In genomic region chr2:216932113-216932512, GRCh38 we compare ENCODE assay signal across 26 cellular contexts.
DNase-seq lines count a peak whose midpoint lies in the region; ATAC-seq, FAIRE-seq and TF ChIP-seq lines count a peak whose summit lies in the region.
"Had no signal": no experiment of that assay in that cellular context is flagged by ENCODE, and none has a peak within 500 bp of the region (broad histone marks: within the 10 kb centered on the region; RNA-seq: fewer than 3 reads in every experiment).

No MANE protein-coding gene starts in this region.

- no peak overlapping the region for H3K23ac ChIP-seq in H1 (ENCODE audit: insufficient read length)

- no peaks in the 10 kb centered on the region for H3F3A ChIP-seq in GM23338 (replicated peaks; ENCODE audit: low read depth)

- H4K91ac ChIP-seq in H1 (replicated peaks; ENCODE audit: insufficient read length, low read length) = no peak overlapping the region

- CTCF ChIA-PET in H1 (lab: Charles Lee; ENCODE audit: partially characterized antibody) = interaction anchor here (1.0 to 1.4 kb wide), 5 partner anchors 13 to 234 kb away, joined by 3 to 6 read pairs (median 3); no protein-coding TSS in a partner anchor

- H3K9me2 ChIP-seq in GM23338 (ENCODE audit: insufficient read depth) = peaks cover 9% of the 10 kb centered on the region; the same call in 1 of the 2 replicates

- TF ChIP-seq EP300 in H1 (IDR thresholded peaks at IDR 0.05; ENCODE audit: borderline replicate concordance in 1 of 2, low read depth in 2 of 2, low read length in 2 of 2) = no peak

- POLR2A ChIA-PET in H1 (lab: Charles Lee; ENCODE audit: partially characterized antibody) = interaction anchor here (0.8 to 1.4 kb wide), 5 partner anchors 12 to 238 kb away, joined by 3 to 7 read pairs (median 4); no protein-coding TSS in a partner anchor

- no peak overlapping the region for H2BK15ac ChIP-seq in H1 (ENCODE audit: low read length)

- no peak overlapping the region for H4K8ac ChIP-seq in H1 (ENCODE audit: extremely low read depth, insufficient read depth, low read length)

- no peak overlapping the region for H2BK5ac ChIP-seq in H1 (ENCODE audit: low read depth, low read length)

- no peak overlapping the region for H3K4me3 Mint-ChIP-seq in GM23338
- H3K4me3 Mint-ChIP-seq in chondrocyte (ENCODE audit: unreplicated experiment) = no peak overlapping the region
- H3K4me3 Mint-ChIP-seq: CD4-positive, alpha-beta T cell; HFFc6 had no signal

- no peak overlapping the region for H3K18ac ChIP-seq in H1 (ENCODE audit: extremely low read depth, low read length)

- peak; percentile 88 to 98 for TF ChIP-seq POLR2A in H1 (IDR thresholded peaks at IDR 0.05; ENCODE audit: control extremely low read depth in 1 of 2, low read depth in 2 of 2, low read length in 2 of 2)

- H3K79me2 ChIP-seq in GM23338 (replicated peaks; ENCODE audit: insufficient read depth) (no peaks in the 10 kb centered on the region), H1 (ENCODE audit: control insufficient read depth in 1 of 2, insufficient read depth in 2 of 2, low read length in 2 of 2) (no peaks in the 10 kb centered on the region)

- no peaks in the 10 kb centered on the region for H3K79me1 ChIP-seq in H1 (ENCODE audit: low read depth, low read length)

- no peak overlapping the region for H2AK5ac ChIP-seq in H1 (ENCODE audit: low read depth, low read length)

- no peaks in the 10 kb centered on the region for H3K9me3 ChIP-seq in H1 (ENCODE audit: insufficient read depth in 2 of 2, low read depth in 1 of 2, low read length in 1 of 2)
- no peaks in the 10 kb centered on the region for H3K9me3 ChIP-seq in iPS-20b (ENCODE audit: insufficient read depth, low read depth, low read length)
- H3K9me3 ChIP-seq: A549; BLaER1 treated with 17β-estradiol and CSF1 and Interleukin-3, amounts not matched to agents 10 nM and 100 nM had no signal

- peaks cover 6% of the 10 kb centered on the region; the same call in 1 of the 3 replicates for H3K9me3 Mint-ChIP-seq in GM23338
- H3K9me3 Mint-ChIP-seq in chondrocyte (ENCODE audit: low read depth) = no peaks in the 10 kb centered on the region
- H3K9me3 Mint-ChIP-seq: CD4-positive, alpha-beta T cell; HFFc6 had no signal

- H2BK120ac ChIP-seq in H1 (replicated peaks; ENCODE audit: low read depth, low read length) = no peak overlapping the region

- H4K20me1 ChIP-seq in GM23338 (replicated peaks; ENCODE audit: insufficient read depth) = no peaks in the 10 kb centered on the region
- no peaks in the 10 kb centered on the region for H4K20me1 ChIP-seq in H1 (replicated peaks in 1 of 2; ENCODE audit: control insufficient read depth in 1 of 2, insufficient read depth in 2 of 2, low read length in 2 of 2)
- H4K20me1 ChIP-seq: BLaER1 treated with 17β-estradiol and CSF1 and Interleukin-3, amounts not matched to agents 10 nM and 100 nM had no signal

- no peak for TF ChIP-seq RAD21 in H1 (IDR thresholded peaks at IDR 0.05 in 1 of 2, conservative IDR thresholded peaks at IDR 0.05 in 1 of 2; ENCODE audit: low read depth in 2 of 2, low read length in 2 of 2)

- H3K23me2 ChIP-seq in H1 (ENCODE audit: low read depth, low read length) = no peaks in the 10 kb centered on the region

- no peak overlapping the region for H3K27ac ChIP-seq in GM23338 (ENCODE audit: low read depth)
- no peak overlapping the region for H3K27ac ChIP-seq in H1 (ENCODE audit: low read depth, low read length)
- H3K27ac ChIP-seq in iPS-20b (ENCODE audit: low read length) = no peak overlapping the region
- H3K27ac ChIP-seq: A549; BLaER1 treated with 17β-estradiol and CSF1 and Interleukin-3, amounts not matched to agents 10 nM and 100 nM; RWPE1 had no signal

- no peak for TF ChIP-seq CTCF in GM23338 (conservative IDR thresholded peaks at IDR 0.05; ENCODE audit: low read depth in 2 of 2)
- no peak for TF ChIP-seq CTCF in H1 (IDR thresholded peaks at IDR 0.05; ENCODE audit: control extremely low read depth in 1 of 3, insufficient read depth in 1 of 3, low read depth in 1 of 3, low read length in 3 of 3)
- TF ChIP-seq CTCF in chondrocyte (IDR thresholded peaks at IDR 0.05) = no peak

- H3K9ac ChIP-seq in H1 (replicated peaks in 1 of 4; ENCODE audit: extremely low read depth in 1 of 4, low read depth in 3 of 4, low read length in 3 of 4) (no peak overlapping the region), iPS-20b (ENCODE audit: low read depth, low read length) (peak overlapping the region; percentile 39; the same call in 1 of the 2 replicates)
- H3K9ac ChIP-seq: BLaER1 treated with 17β-estradiol and CSF1 and Interleukin-3, amounts not matched to agents 10 nM and 100 nM had no signal

- no peak overlapping the region for H3K4ac ChIP-seq in H1 (replicated peaks; ENCODE audit: insufficient read length, low read depth, low read length)

- H3K4me3 ChIP-seq in GM23338 (no peak overlapping the region), H1 (ENCODE audit: extremely low read depth in 1 of 4, insufficient read depth in 2 of 4, low read depth in 3 of 4, low read length in 4 of 4) (no peak overlapping the region), iPS-20b (ENCODE audit: low read length) (no peak overlapping the region)
- H3K4me3 ChIP-seq: A549; BLaER1 treated with 17β-estradiol and CSF1 and Interleukin-3, amounts not matched to agents 10 nM and 100 nM had no signal

- no peak overlapping the region for H3K56ac ChIP-seq in H1 (replicated peaks; ENCODE audit: insufficient read length, low read depth, low read length)

- H2AFZ ChIP-seq in GM23338 = 0 out of 2 replicates have a peak overlapping the region, but pooled peaks have one; percentile 4
- H2AFZ ChIP-seq in H1 (ENCODE audit: low read length) = no peak overlapping the region

- no peak overlapping the region for H3K14ac ChIP-seq in H1 (ENCODE audit: insufficient read length)

- DNase-seq in GM23338 (ENCODE audit: low spot score) (peak; percentile 23), HT1080 (ENCODE audit: low read depth) (peak; percentile 25), H1 (ENCODE audit: low read depth in 1 of 2, low spot score in 2 of 2) (no peak), GDM1 (lab: John Stamatoyannopoulos, UW) (no peak), GOT3 (lab: John Stamatoyannopoulos, UW) (no peak), chondrocyte (ENCODE audit: low spot score) (no peak)
- DNase-seq in activated CD8-positive, alpha-beta memory T cell treated with anti-CD3 and anti-CD28 coated beads for 24 hours = no peak
- DNase-seq: AML-193; CD4-positive, alpha-beta T cell; GF-D8; H7; HFFc6; KG1; MM.1S; NCI-H2029 treated with DMSO at 0.1 percent for 48 hours; NCI-H226; NCI-H510A; SHP77 treated with DMSO at 0.1 percent for 48 hours had no signal

- no peak overlapping the region for H2BK12ac ChIP-seq in H1 (ENCODE audit: low read depth, low read length)

- no peaks in the 10 kb centered on the region for H3K36me3 ChIP-seq in GM23338 (ENCODE audit: insufficient read depth)
- no peaks in the 10 kb centered on the region for H3K36me3 ChIP-seq in H1 (ENCODE audit: control insufficient read depth in 2 of 4, insufficient read depth in 4 of 4, low read length in 3 of 4)
- no peaks in the 10 kb centered on the region for H3K36me3 ChIP-seq in iPS-20b (ENCODE audit: insufficient read depth, low read depth, low read length)
- H3K36me3 ChIP-seq: BLaER1 treated with 17β-estradiol and CSF1 and Interleukin-3, amounts not matched to agents 10 nM and 100 nM had no signal

- H3K4me1 Mint-ChIP-seq in GM23338 (peaks cover 7% of the 10 kb centered on the region; the same call in 2 of the 3 replicates), chondrocyte (ENCODE audit: low read depth) (peaks cover 7% of the 10 kb centered on the region)

- H3K27ac Mint-ChIP-seq in GM23338 (no peak overlapping the region), chondrocyte (ENCODE audit: unreplicated experiment) (no peak overlapping the region)
- H3K27ac Mint-ChIP-seq: CD4-positive, alpha-beta T cell; HFFc6 had no signal

- H3K4me2 ChIP-seq in GM23338 (no peak overlapping the region), H1 (ENCODE audit: insufficient read depth in 1 of 2, low read depth in 2 of 2, low read length in 2 of 2) (no peak overlapping the region)
- H3K4me2 ChIP-seq: A549; BLaER1 treated with 17β-estradiol and CSF1 and Interleukin-3, amounts not matched to agents 10 nM and 100 nM had no signal

- ATAC-seq in GM23338 = peak; percentile 73
- ATAC-seq: A549, Panc1 had no signal

- no peak overlapping the region for H2BK20ac ChIP-seq in H1 (ENCODE audit: low read length)

- no peaks in the 10 kb centered on the region for H3K27me3 ChIP-seq in GM23338 (ENCODE audit: insufficient read depth)
- no peaks in the 10 kb centered on the region for H3K27me3 ChIP-seq in H1 (replicated peaks in 1 of 4; ENCODE audit: control insufficient read depth in 3 of 4, extremely low read depth in 1 of 4, insufficient read depth in 3 of 4, low read length in 3 of 4)
- H3K27me3 ChIP-seq in iPS-20b (ENCODE audit: insufficient read depth, low read length) = no peaks in the 10 kb centered on the region
- H3K27me3 ChIP-seq: BLaER1 treated with 17β-estradiol and CSF1 and Interleukin-3, amounts not matched to agents 10 nM and 100 nM had no signal

- WGBS in H1 (ENCODE audit: extremely low coverage in 1 of 2, insufficient coverage in 1 of 2, insufficient read length in 1 of 2, insufficient replicate concordance in 2 of 2, low coverage in 1 of 2, low lambda C conversion rate in 2 of 2, missing lambda C conversion rate in 1 of 2), 2 experiments = 46% methylated on average over 2 of the region's 2 CpGs; no CpG with 5 or more reads in 1 of the 2 experiments

- no peaks in the 10 kb centered on the region for H3K4me1 ChIP-seq in GM23338 (ENCODE audit: insufficient read depth)
- H3K4me1 ChIP-seq in H1 (replicated peaks in 1 of 4; ENCODE audit: control insufficient read depth in 3 of 4, insufficient read depth in 4 of 4, low read length in 3 of 4) = peaks cover 0 to under 1% (median 0%) of the 10 kb centered on the region in 4 experiments; a peak in 2 of 7 replicates
- H3K4me1 ChIP-seq in iPS-20b (ENCODE audit: insufficient read depth, low read length) = peaks cover 7% of the 10 kb centered on the region; the same call in 1 of the 2 replicates
- H3K4me1 ChIP-seq: A549 had no signal

- FAIRE-seq in H1 (lab: Jason Lieb, UNC) = no peak
- FAIRE-seq: A549, D721Med, GM12891, GM19239 had no signal

- H3K36me3 Mint-ChIP-seq in GM23338 (ENCODE audit: low read depth) = no peaks in the 10 kb centered on the region
- peaks cover 1% of the 10 kb centered on the region for H3K36me3 Mint-ChIP-seq in chondrocyte (ENCODE audit: low read depth)

- H3K27me3 Mint-ChIP-seq in GM23338 (ENCODE audit: insufficient read depth, low read depth, poor library complexity) = peaks cover 2% of the 10 kb centered on the region
- peaks cover 3% of the 10 kb centered on the region for H3K27me3 Mint-ChIP-seq in chondrocyte (ENCODE audit: low read depth)
- H3K27me3 Mint-ChIP-seq: CD4-positive, alpha-beta T cell had no signal

- H4K5ac ChIP-seq in H1 (ENCODE audit: insufficient read length, low read depth, low read length) = no peak overlapping the region

TF ChIP-seq in GM23338, 12 proteins besides CTCF, POLR2A, EP300 and RAD21 (continues in another document):
- TF ChIP-seq NANOG (IDR thresholded peaks at IDR 0.05; ENCODE audit: borderline replicate concordance) (no peak), POLR2AphosphoS5 (IDR thresholded peaks at IDR 0.05; ENCODE audit: low read depth) (peak; percentile 60)

TF ChIP-seq in H1, 55 proteins besides CTCF, POLR2A, EP300 and RAD21 (continues in another document):
- TF ChIP-seq TAF1 (IDR thresholded peaks at IDR 0.05; ENCODE audit: low read depth, low read length) = no peak
- no peak for TF ChIP-seq ASH2L (IDR thresholded peaks at IDR 0.05; ENCODE audit: low read length)
- TF ChIP-seq EZH2 (IDR thresholded peaks at IDR 0.05; ENCODE audit: low read depth, low read length, severe bottlenecking) = no peak

Comparison
In these comparisons a context has a peak if more than half of its experiments do, and no peak if none do; other contexts are left out.
1. DNase-seq: peak in GM23338 (single experiment) and HT1080 (single experiment); none in H1 (0 of 2), GDM1 (single experiment), activated CD8-positive, alpha-beta memory T cell treated with anti-CD3 and anti-CD28 coated beads for 24 hours (single experiment), GOT3 (single experiment) and chondrocyte (single experiment).